In the genomic region with DNA sequence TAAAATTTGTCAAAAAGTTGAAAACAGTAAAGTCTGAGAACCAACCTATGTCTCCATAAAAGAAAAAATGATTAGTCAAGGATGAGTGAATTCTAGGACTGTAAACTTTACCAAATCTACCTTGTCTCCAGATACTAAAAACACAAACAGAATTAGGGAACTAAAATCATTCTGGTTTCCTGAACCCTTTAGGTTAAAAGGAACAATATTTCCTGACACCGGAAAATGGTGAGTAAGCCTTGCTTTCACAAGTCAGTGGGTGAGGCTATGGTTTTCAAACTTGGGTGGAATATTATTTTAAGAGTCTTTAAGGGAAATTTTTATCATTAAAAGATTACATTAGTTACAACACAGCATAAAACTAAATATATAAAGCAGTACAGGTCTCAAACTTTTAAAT, we compare ENCODE assay signal across 9 cellular contexts. TPM values are rescaled to one million over a fixed set of nuclear protein-coding genes. Genes with fewer than 3 reads are reported as not detected.
DNase-seq lines count a peak whose midpoint lies in the region; ATAC-seq, FAIRE-seq and TF ChIP-seq lines count a peak whose summit lies in the region.
"Had no signal": no experiment of that assay in that cellular context is flagged by ENCODE, and none has a peak within 500 bp of the region (broad histone marks: within the 10 kb centered on the region; RNA-seq: fewer than 3 reads in every experiment).

No MANE protein-coding gene starts in this region.

- H4K20me1 ChIP-seq in OCI-LY7 (ENCODE audit: insufficient read depth, low read length), result no peaks in the 10 kb centered on the region

- DNase-seq in GM12865 (ENCODE audit: low read depth) (peak; percentile 60), OCI-LY7 (ENCODE audit: low spot score) (no peak), left lobe of liver (ENCODE audit: low spot score) (no peak), H4 (ENCODE audit: low spot score) (no peak), kidney (no peak)
- no peak for DNase-seq in NK-92 treated with Interleukin-12 subunit alpha and Interleukin-12 subunit beta, amount 100 ng/mL, for 24 hours (lab: John Stamatoyannopoulos, UW)

- TF ChIP-seq CTCF in GM12865 (IDR thresholded peaks at IDR 0.05; ENCODE audit: insufficient read depth, low read depth, low read length, missing control alignments) (no peak), OCI-LY7 (conservative IDR thresholded peaks at IDR 0.05; ENCODE audit: low read length) (no peak), kidney (IDR thresholded peaks at IDR 0.05; ENCODE audit: borderline replicate concordance, extremely low read depth, insufficient read depth) (no peak)

- H3K27me3 ChIP-seq in duodenal mucosa (ENCODE audit: control insufficient read depth in 1 of 2, insufficient read depth in 2 of 2, low read length in 2 of 2) (no peaks in the 10 kb centered on the region), skeletal muscle tissue (ENCODE audit: control insufficient read depth in 3 of 3, insufficient read depth in 3 of 3, low read length in 3 of 3) (no peaks in the 10 kb centered on the region)

- intact Hi-C loops in OCI-LY7 (cut with micrococcal nuclease; ENCODE audit: unreplicated experiment) (loop anchor here (5.0 kb wide), 1 partner anchor 123 kb away; a partner anchor contains a TSS), kidney (cut with DNase I) (no loop called here)

- H3K9me3 ChIP-seq in OCI-LY7 (ENCODE audit: low read length) (no peaks in the 10 kb centered on the region), duodenal mucosa (ENCODE audit: control insufficient read depth in 1 of 2, low read length in 2 of 2) (no peaks in the 10 kb centered on the region), skeletal muscle tissue (ENCODE audit: control insufficient read depth in 3 of 3, low read length in 3 of 3) (no peaks in the 10 kb centered on the region), kidney (ENCODE audit: control insufficient read depth in 1 of 2, low read length in 2 of 2) (no peaks in the 10 kb centered on the region)

- FAIRE-seq in kidney (lab: Jason Lieb, UNC), result no peak

- H2AFZ ChIP-seq in OCI-LY7 (ENCODE audit: low read length), result no peak overlapping the region; the same call in 1 of the 2 replicates

- BruUV-seq in OCI-LY7 (replicated peaks; lab: Mats Ljungman, UMichigan), result no TSS peak

- H3K27ac ChIP-seq in OCI-LY7 (ENCODE audit: low read depth, low read length, poor library complexity, severe bottlenecking) (no peak overlapping the region), duodenal mucosa (ENCODE audit: low read depth, low read length) (no peak overlapping the region), skeletal muscle tissue (ENCODE audit: low read depth, low read length) (no peak overlapping the region), kidney (ENCODE audit: low read depth in 2 of 2, low read length in 2 of 2) (peak overlapping the region in 1 of 2 donors; percentile 51)

- peak overlapping the region in 1 of 2 donors; percentile 15 for H3K9ac ChIP-seq in duodenal mucosa (ENCODE audit: low read depth in 1 of 2, low read length in 2 of 2)
- H3K9ac ChIP-seq in skeletal muscle tissue (ENCODE audit: low read depth in 1 of 3, low read length in 3 of 3), result no peak overlapping the region
- H3K9ac ChIP-seq in kidney (ENCODE audit: low read length in 2 of 2), result no peak overlapping the region

- peaks cover 6% of the 10 kb centered on the region; the same call in 1 of the 2 replicates for H3K79me2 ChIP-seq in OCI-LY7 (ENCODE audit: insufficient read depth, low read depth, low read length)

- POLR2A ChIA-PET in OCI-LY7 (lab: Charles Lee), result interaction anchor here (1.2 kb wide), 1 partner anchor 9 kb away, joined by 3 read pairs; no protein-coding TSS in a partner anchor

- ATAC-seq in left lobe of liver, result no peak

- CTCF ChIA-PET in OCI-LY7 (lab: Charles Lee; ENCODE audit: unreplicated experiment), result no interaction called here

- H3K36me3 ChIP-seq in OCI-LY7 (ENCODE audit: insufficient read depth, low read length), result peaks cover 15% of the 10 kb centered on the region; the same call in 1 of the 2 replicates
- no peaks in the 10 kb centered on the region for H3K36me3 ChIP-seq in duodenal mucosa (ENCODE audit: control insufficient read depth in 1 of 2, insufficient read depth in 2 of 2, low read length in 2 of 2)
- H3K36me3 ChIP-seq in skeletal muscle tissue (ENCODE audit: control insufficient read depth in 3 of 3, insufficient read depth in 3 of 3, low read length in 3 of 3), result peaks cover 0 to 6% (median 6%) of the 10 kb centered on the region in 3 donors
- no peaks in the 10 kb centered on the region for H3K36me3 ChIP-seq in kidney (ENCODE audit: control insufficient read depth in 1 of 2, insufficient read depth in 2 of 2, low read length in 2 of 2)

- H3K4me2 ChIP-seq in OCI-LY7 (ENCODE audit: low read length), result peak overlapping the region; percentile 77

- peaks cover 40% of the 10 kb centered on the region for H3K4me1 ChIP-seq in OCI-LY7 (ENCODE audit: insufficient read depth, low read length, poor library complexity, severe bottlenecking)
- H3K4me1 ChIP-seq in duodenal mucosa (ENCODE audit: control insufficient read depth in 1 of 2, insufficient read depth in 2 of 2, low read length in 2 of 2), result peaks cover 10 to 16% of the 10 kb centered on the region in 2 donors
- H3K4me1 ChIP-seq in skeletal muscle tissue (ENCODE audit: control insufficient read depth in 3 of 3, insufficient read depth in 3 of 3, low read length in 3 of 3), result peaks cover 19 to 36% (median 22%) of the 10 kb centered on the region in 3 donors
- peaks cover 3 to 5% of the 10 kb centered on the region in 2 donors for H3K4me1 ChIP-seq in kidney (ENCODE audit: control insufficient read depth in 1 of 2, insufficient read depth in 1 of 2, low read depth in 1 of 2, low read length in 2 of 2)

- peak overlapping the region; percentile 70 for H3K4me3 ChIP-seq in GM12865 (ENCODE audit: low read depth, low read length)
- H3K4me3 ChIP-seq in OCI-LY7 (ENCODE audit: low read depth, low read length, poor library complexity, severe bottlenecking), result peak overlapping the region; percentile 90
- H3K4me3 ChIP-seq in duodenal mucosa (ENCODE audit: low read depth in 1 of 2, low read length in 2 of 2), result peak overlapping the region; percentile 64 to 96
- peak overlapping the region in 2 of 3 donors; percentile 90 to 97 for H3K4me3 ChIP-seq in skeletal muscle tissue (ENCODE audit: low read length in 3 of 3)
- peak overlapping the region in 1 of 2 donors; percentile 24 for H3K4me3 ChIP-seq in kidney (ENCODE audit: low read length in 2 of 2)

- no peaks in the 10 kb centered on the region for H3K9me2 ChIP-seq in OCI-LY7 (ENCODE audit: insufficient read depth, low read length)

RNA-seq across cellular contexts. Expression of a gene that starts 2.4 kb away (rescaled TPM):
- 8.9 and 11.5 TPM in 2 replicates for total RNA-seq in OCI-LY7 (2014; rRNA removed; shearing (Covaris generic))
- 14.9 and 16.1 TPM in 2 replicates for total RNA-seq in OCI-LY7 (2022)
- 20.4 TPM for total RNA-seq in skeletal muscle tissue
- total RNA-seq in left lobe of liver, result 7.0 TPM
- total RNA-seq in H4 (2014; rRNA removed; shearing (Covaris generic)), result 2.6 and 3.4 TPM in 2 replicates
- total RNA-seq in kidney, result 22.6 TPM
- polyA plus RNA-seq in kidney (ENCODE audit: insufficient read depth, low read depth, low replicate concordance), result 6.7 TPM

RNA-seq across cellular contexts. Expression of a gene that starts 7.8 kb away (rescaled TPM):
- total RNA-seq in OCI-LY7 (2014; rRNA removed; shearing (Covaris generic)), result 115 and 191 TPM in 2 replicates
- total RNA-seq in OCI-LY7 (2022), result 125 and 130 TPM in 2 replicates
- 114 TPM for total RNA-seq in skeletal muscle tissue
- 56.4 TPM for total RNA-seq in left lobe of liver
- 367 and 416 TPM in 2 replicates for total RNA-seq in H4 (2014; rRNA removed; shearing (Covaris generic))
- total RNA-seq in kidney, result 92.9 TPM
- polyA plus RNA-seq in kidney (ENCODE audit: insufficient read depth, low read depth, low replicate concordance), result 383 TPM

RNA-seq across cellular contexts. Expression of a gene that starts 7.9 kb away (rescaled TPM):
- total RNA-seq in OCI-LY7 (2014; rRNA removed; shearing (Covaris generic)), result not detected in 2 replicates
- total RNA-seq in OCI-LY7 (2022), result not detected in 2 replicates
- not detected for total RNA-seq in skeletal muscle tissue
- not detected for total RNA-seq in left lobe of liver
- not detected in 2 replicates for total RNA-seq in H4 (2014; rRNA removed; shearing (Covaris generic))
- total RNA-seq in kidney, result not detected
- polyA plus RNA-seq in kidney (ENCODE audit: insufficient read depth, low read depth, low replicate concordance), result not detected
- total RNA-seq: fibroblast of lung had no signal
- polyA plus RNA-seq: fibroblast of lung had no signal

RNA-seq across cellular contexts. Expression of a gene that starts 31.8 kb away (rescaled TPM):
- total RNA-seq in OCI-LY7 (2014; rRNA removed; shearing (Covaris generic)), result 27.8 and 44.3 TPM in 2 replicates
- total RNA-seq in OCI-LY7 (2022) (74.5 and 84.4 TPM in 2 replicates), skeletal muscle tissue (3.1 TPM), left lobe of liver (4.0 TPM), kidney (37.5 TPM)
- total RNA-seq in H4 (2014; rRNA removed; shearing (Covaris generic)), result 7.4 and 12.0 TPM in 2 replicates
- 22.5 TPM for polyA plus RNA-seq in kidney (ENCODE audit: insufficient read depth, low read depth, low replicate concordance)
